ENCODE assay signal across 28 cellular contexts in the genomic region with DNA sequence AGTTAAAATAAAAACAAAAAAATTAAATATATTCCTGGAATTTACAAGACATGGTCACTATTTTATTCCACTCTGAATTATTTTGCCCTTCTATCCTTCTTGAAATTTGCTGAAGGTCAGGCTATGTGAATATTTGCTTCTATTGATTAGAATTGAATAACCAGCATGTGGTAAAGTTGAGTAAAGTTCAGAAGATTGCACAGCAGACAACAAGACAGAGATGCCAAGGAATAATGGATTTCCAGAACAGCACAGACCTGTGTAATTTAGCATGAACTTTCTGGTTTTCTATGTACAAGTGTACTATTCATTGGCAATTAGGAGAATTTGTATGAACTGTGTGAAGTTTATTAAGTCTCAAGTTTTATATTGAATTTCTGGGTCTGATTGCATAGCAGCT.
"Had no signal": no experiment of that assay in that cellular context is flagged by ENCODE, and none has a peak within 500 bp of the region (broad histone marks: within the 10 kb centered on the region; RNA-seq: fewer than 3 reads in every experiment).

No MANE protein-coding gene starts in this region.

- H3K27me3 Mint-ChIP-seq: dendritic cell treated with granulocyte-macrophage colony-stimulating factor and Interleukin-4, amounts not matched to agents 40 ng/mL and 50 ng/mL, for 4 days; effector memory CD8-positive, alpha-beta T cell had no signal

- H3K4me1 ChIP-seq: colonic mucosa, esophagus muscularis mucosa, esophagus squamous epithelium, foreskin keratinocyte, gastrocnemius medialis, gastroesophageal sphincter, heart left ventricle, heart right ventricle had no signal

- H3K36me3 ChIP-seq: colonic mucosa, esophagus muscularis mucosa, esophagus squamous epithelium, gastrocnemius medialis, gastroesophageal sphincter, heart left ventricle, heart right ventricle had no signal

- H3K9me3 Mint-ChIP-seq: dendritic cell treated with granulocyte-macrophage colony-stimulating factor and Interleukin-4, amounts not matched to agents 40 ng/mL and 50 ng/mL, for 4 days; endodermal cell had no signal

- DNase-seq: colonic mucosa; cortex of kidney; dermis blood vessel endothelial cell; dorsolateral prefrontal cortex; effector CD4-positive, alpha-beta T cell; effector CD8-positive, alpha-beta T cell; effector memory CD4-positive, alpha-beta T cell; effector memory CD8-positive, alpha-beta T cell; endodermal cell; erythroblast; esophagus squamous epithelium; foreskin fibroblast; foreskin keratinocyte; foreskin melanocyte; gastrocnemius medialis; glutamatergic neuron; head of caudate nucleus; heart left ventricle; heart right ventricle had no signal

- H3K27me3 ChIP-seq: colonic mucosa, dorsolateral prefrontal cortex, esophagus muscularis mucosa, esophagus squamous epithelium, foreskin keratinocyte, gastrocnemius medialis, gastroesophageal sphincter, heart left ventricle, heart right ventricle had no signal

- ATAC-seq: effector memory CD8-positive, alpha-beta T cell; esophagus mucosa; foreskin keratinocyte; gastrocnemius medialis; gastroesophageal sphincter; heart left ventricle; heart right ventricle had no signal

- FAIRE-seq: colon, endothelial cell of umbilical vein, frontal cortex had no signal

- H3K27ac Mint-ChIP-seq: dendritic cell treated with granulocyte-macrophage colony-stimulating factor and Interleukin-4, amounts not matched to agents 40 ng/mL and 50 ng/mL, for 4 days; effector memory CD8-positive, alpha-beta T cell; endodermal cell had no signal

- H3K4me3 ChIP-seq: colonic mucosa, coronary artery, dorsolateral prefrontal cortex, esophagus muscularis mucosa, esophagus squamous epithelium, gastrocnemius medialis, gastroesophageal sphincter, heart left ventricle, heart right ventricle had no signal

- H3K4me3 Mint-ChIP-seq: dendritic cell treated with granulocyte-macrophage colony-stimulating factor and Interleukin-4, amounts not matched to agents 40 ng/mL and 50 ng/mL, for 4 days; effector memory CD8-positive, alpha-beta T cell; endodermal cell had no signal

- H3K9me3 ChIP-seq: colonic mucosa, esophagus muscularis mucosa, esophagus squamous epithelium, gastrocnemius medialis, gastroesophageal sphincter, heart left ventricle, heart right ventricle had no signal

- H3K27ac ChIP-seq: colonic mucosa, coronary artery, dorsolateral prefrontal cortex, epithelial cell of prostate, esophagus muscularis mucosa, esophagus squamous epithelium, foreskin keratinocyte, gastrocnemius medialis, gastroesophageal sphincter, heart left ventricle, heart right ventricle had no signal
